Comparison of ENCODE assay signal across 18 cellular contexts in genomic region chrX:74800062-74800461, GRCh38.
"Had no signal": no experiment of that assay in that cellular context is flagged by ENCODE, and none has a peak within 500 bp of the region (broad histone marks: within the 10 kb centered on the region; RNA-seq: fewer than 3 reads in every experiment).

No MANE protein-coding gene starts in this region.

- H3K4me1 ChIP-seq: lower lobe of right lung, psoas muscle, sigmoid colon, testis, tibial artery had no signal

- DNase-seq: cortex of kidney; left ventricle myocardium superior; lower lobe of right lung; naive thymus-derived CD8-positive, alpha-beta T cell; nephron progenitor cell; nucleus accumbens; ovary; posterior cingulate gyrus; psoas muscle; right cardiac atrium; sigmoid colon; stimulated activated CD4-positive, alpha-beta T cell treated with anti-CD3 and anti-CD28 coated beads, Interleukin-2, amount 100 ng/mL, for 24 hours; stimulated activated CD4-positive, alpha-beta T cell treated with anti-CD3 and anti-CD28 coated beads, Interleukin-4, amount 100 ng/mL, for 24 hours; stimulated activated naive CD8-positive, alpha-beta T cell treated with anti-CD3 and anti-CD28 coated beads, Interleukin-15, Interleukin-2, amounts not matched to agents 100 U/mL and 50 U/mL, for 24 hours; substantia nigra; testis; tibial artery had no signal

- H3K27me3 ChIP-seq: ovary, sigmoid colon, testis, tibial artery had no signal

- H3K36me3 ChIP-seq: lower lobe of right lung, ovary, sigmoid colon, tibial artery had no signal

- H3K27ac ChIP-seq: lower lobe of right lung, ovary, psoas muscle, sigmoid colon, testis, tibial artery had no signal

- H3K4me3 ChIP-seq: lower lobe of right lung, ovary, psoas muscle, sigmoid colon, testis, tibial artery had no signal

- H3K9me3 ChIP-seq: lower lobe of right lung, ovary, psoas muscle, sigmoid colon, testis, tibial artery had no signal

- ATAC-seq: left ventricle myocardium superior; lower lobe of right lung; naive thymus-derived CD8-positive, alpha-beta T cell; psoas muscle; right cardiac atrium; stimulated activated effector memory CD8-positive, alpha-beta T cell treated with anti-CD3 and anti-CD28 coated beads, Interleukin-12 subunit alpha, Interleukin-12 subunit beta, amount 100 ng/mL, for 72 hours; stimulated activated naive CD8-positive, alpha-beta T cell treated with anti-CD3 and anti-CD28 coated beads, Interleukin-15, Interleukin-2, amounts not matched to agents 100 U/mL and 50 U/mL, for 24 hours had no signal
